In the genomic region with DNA sequence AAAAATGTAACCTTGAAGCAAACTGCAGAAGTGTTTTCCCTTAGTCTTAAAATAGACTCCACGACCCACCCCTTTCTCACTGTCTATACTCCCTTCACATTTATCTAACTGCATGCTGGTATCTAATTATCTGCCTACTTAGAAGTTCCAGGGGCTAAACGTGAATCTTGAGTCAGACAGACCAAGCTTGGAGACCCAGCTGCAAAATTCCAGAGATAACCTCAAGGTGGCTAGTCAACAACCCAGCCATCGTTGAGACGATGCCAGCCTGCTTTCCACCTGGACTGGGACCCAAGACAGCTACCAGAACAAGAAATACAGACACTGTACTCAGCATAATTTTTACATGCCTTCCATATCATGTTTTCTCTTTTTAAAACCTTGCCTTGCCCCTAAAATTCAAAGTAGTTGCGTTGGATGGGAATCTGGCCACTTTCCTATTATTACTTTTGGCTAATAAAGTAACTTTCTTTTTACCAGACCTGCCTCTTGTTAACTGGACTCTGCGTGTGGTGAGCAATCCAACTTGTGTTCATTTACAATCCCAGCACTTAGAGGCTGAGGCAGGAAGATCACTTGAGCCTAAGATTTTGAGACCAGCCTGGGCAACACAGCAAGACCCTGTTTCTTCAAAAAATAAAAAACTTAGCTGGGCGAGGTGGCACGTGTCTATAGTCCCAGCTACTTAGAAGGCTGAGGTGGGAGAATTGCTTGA, we compare ENCODE assay signal across 21 cellular contexts.
DNase-seq lines count a peak whose midpoint lies in the region; ATAC-seq and TF ChIP-seq lines count a peak whose summit lies in the region.
"Had no signal": no experiment of that assay in that cellular context is flagged by ENCODE, and none has a peak within 500 bp of the region (broad histone marks: within the 10 kb centered on the region; RNA-seq: fewer than 3 reads in every experiment).

No MANE protein-coding gene starts in this region.

- TF ChIP-seq CTCF in coronary artery (IDR thresholded peaks at IDR 0.05), result no peak

- peaks cover 2 to 3% of the 10 kb centered on the region in 2 experiments for H3K36me3 ChIP-seq in trophoblast cell (ENCODE audit: control insufficient read depth in 1 of 2, insufficient read depth in 2 of 2, low read length in 2 of 2)

- no peak overlapping the region for H4K12ac ChIP-seq in trophoblast cell (ENCODE audit: low read depth, low read length)

- no peak overlapping the region for H3K14ac ChIP-seq in trophoblast cell (ENCODE audit: low read length)

- no peak overlapping the region for H2BK5ac ChIP-seq in trophoblast cell (ENCODE audit: low read depth, low read length, poor library complexity)

- no peaks in the 10 kb centered on the region for H3K9me3 ChIP-seq in trophoblast cell (ENCODE audit: insufficient read depth, low read depth, low read length)
- H3K9me3 ChIP-seq: BLaER1 treated with 17β-estradiol and CSF1 and Interleukin-3, amounts not matched to agents 10 nM and 100 nM had no signal

- H3K4me2 ChIP-seq in trophoblast cell (ENCODE audit: low read length), result no peak overlapping the region
- H3K4me2 ChIP-seq: BLaER1 treated with 17β-estradiol and CSF1 and Interleukin-3, amounts not matched to agents 10 nM and 100 nM had no signal

- DNase-seq in activated T-cell treated with anti-CD3 and anti-CD28 coated beads, Interleukin-2, amount 50 U/mL, for 72 hours, result no peak
- no peak for DNase-seq in activated T-cell treated with anti-CD3 and anti-CD28 coated beads, Interleukin-2, amount 50 U/mL, for 4 hours
- DNase-seq in coronary artery (ENCODE audit: low spot score) (no peak), trophoblast cell (peak; percentile 60 to 85), T1000 (lab: John Stamatoyannopoulos, UW) (no peak)
- no peak for DNase-seq in activated naive CD4-positive, alpha-beta T cell treated with anti-CD3 and anti-CD28 coated beads for 36 hours
- DNase-seq: 8988T; CD4-positive, alpha-beta memory T cell; DMS153; GOT3; Kasumi-1; NCI-H1694 treated with DMSO at 0.1 percent for 48 hours; NCI-H2081 treated with DMSO at 0.1 percent for 48 hours; NCI-H2171 treated with DMSO at 0.1 percent for 48 hours; NCI-H446 treated with DMSO at 0.1 percent for 48 hours; NCI-H526 treated with DMSO at 0.1 percent for 48 hours; PC-3; SHP77 had no signal

- no peak overlapping the region for H3K18ac ChIP-seq in trophoblast cell (ENCODE audit: low read length)

- H3K27ac ChIP-seq in coronary artery (peak overlapping the region; percentile 32 to 70), trophoblast cell (ENCODE audit: low read depth, low read length) (no peak overlapping the region)
- H3K27ac ChIP-seq: BLaER1 treated with 17β-estradiol and CSF1 and Interleukin-3, amounts not matched to agents 10 nM and 100 nM had no signal

- no peak overlapping the region for H4K91ac ChIP-seq in trophoblast cell (ENCODE audit: low read depth, low read length)

- H2BK120ac ChIP-seq in trophoblast cell (ENCODE audit: insufficient read depth, low read length, poor library complexity), result no peak overlapping the region

- no CpG with 5 or more reads among the region's 8 CpGs for WGBS in trophoblast cell (ENCODE audit: extremely low coverage, insufficient coverage, insufficient read length)

- no peaks in the 10 kb centered on the region for H3K36me3 Mint-ChIP-seq in activated T-cell treated with anti-CD3 and anti-CD28 coated beads, Interleukin-2, amount 50 U/mL, for 72 hours (ENCODE audit: insufficient read depth in 2 of 2)
- H3K36me3 Mint-ChIP-seq in activated T-cell treated with anti-CD3 and anti-CD28 coated beads, Interleukin-2, amount 50 U/mL, for 4 hours (ENCODE audit: insufficient read depth), result peaks cover 1% of the 10 kb centered on the region
- H3K36me3 Mint-ChIP-seq in activated naive CD4-positive, alpha-beta T cell treated with anti-CD3 and anti-CD28 coated beads for 36 hours (ENCODE audit: low read depth), result no peaks in the 10 kb centered on the region

- no peaks in the 10 kb centered on the region for H3K27me3 Mint-ChIP-seq in activated T-cell treated with anti-CD3 and anti-CD28 coated beads, Interleukin-2, amount 50 U/mL, for 72 hours (ENCODE audit: low read depth)
- H3K27me3 Mint-ChIP-seq in activated T-cell treated with anti-CD3 and anti-CD28 coated beads, Interleukin-2, amount 50 U/mL, for 4 hours (ENCODE audit: low read depth), result no peaks in the 10 kb centered on the region
- H3K27me3 Mint-ChIP-seq in activated naive CD4-positive, alpha-beta T cell treated with anti-CD3 and anti-CD28 coated beads for 36 hours (ENCODE audit: low read depth), result no peaks in the 10 kb centered on the region

- no peaks in the 10 kb centered on the region for H3K4me1 Mint-ChIP-seq in activated T-cell treated with anti-CD3 and anti-CD28 coated beads, Interleukin-2, amount 50 U/mL, for 72 hours (ENCODE audit: low read depth)
- H3K4me1 Mint-ChIP-seq in activated T-cell treated with anti-CD3 and anti-CD28 coated beads, Interleukin-2, amount 50 U/mL, for 4 hours (ENCODE audit: low read depth), result no peaks in the 10 kb centered on the region
- H3K4me1 Mint-ChIP-seq in activated naive CD4-positive, alpha-beta T cell treated with anti-CD3 and anti-CD28 coated beads for 36 hours (ENCODE audit: low read depth), result no peaks in the 10 kb centered on the region
- H3K4me1 Mint-ChIP-seq: CD4-positive, alpha-beta memory T cell had no signal

- no peak overlapping the region for H3K4ac ChIP-seq in trophoblast cell (ENCODE audit: low read depth, low read length)

- H3K4me3 ChIP-seq in coronary artery, result peak overlapping the region; percentile 23
- no peak overlapping the region for H3K4me3 ChIP-seq in trophoblast cell (ENCODE audit: low read depth, low read length)
- H3K4me3 ChIP-seq: BLaER1 treated with 17β-estradiol and CSF1 and Interleukin-3, amounts not matched to agents 10 nM and 100 nM had no signal

- H3K79me1 ChIP-seq in trophoblast cell (ENCODE audit: low read length), result peaks cover 2% of the 10 kb centered on the region

- no peak overlapping the region for H3K23ac ChIP-seq in trophoblast cell (ENCODE audit: low read length)

- H2BK12ac ChIP-seq in trophoblast cell (ENCODE audit: low read length), result no peak overlapping the region

- no peak for ATAC-seq in activated T-cell treated with anti-CD3 and anti-CD28 coated beads, Interleukin-2, amount 50 U/mL, for 72 hours (replicated peaks in 1 of 2)
- no peak for ATAC-seq in activated T-cell treated with anti-CD3 and anti-CD28 coated beads, Interleukin-2, amount 50 U/mL, for 4 hours
- ATAC-seq in HG02884 (IDR thresholded peaks at IDR 0.05; ENCODE audit: unreplicated experiment), result no peak
- ATAC-seq: HCT116, PC-3 had no signal

- no peaks in the 10 kb centered on the region for H3K27me3 ChIP-seq in trophoblast cell (ENCODE audit: insufficient read depth, low read length)
- H3K27me3 ChIP-seq: BLaER1 treated with 17β-estradiol and CSF1 and Interleukin-3, amounts not matched to agents 10 nM and 100 nM had no signal

- H4K8ac ChIP-seq in trophoblast cell (ENCODE audit: low read depth, low read length), result no peak overlapping the region

- CTCF ChIA-PET in activated naive CD4-positive, alpha-beta T cell treated with anti-CD3 and anti-CD28 coated beads for 36 hours (lab: Charles Lee), result no interaction called here

- peak overlapping the region; percentile 64 for H3K27ac Mint-ChIP-seq in activated T-cell treated with anti-CD3 and anti-CD28 coated beads, Interleukin-2, amount 50 U/mL, for 72 hours
- no peak overlapping the region for H3K27ac Mint-ChIP-seq in activated naive CD4-positive, alpha-beta T cell treated with anti-CD3 and anti-CD28 coated beads for 36 hours
- H3K27ac Mint-ChIP-seq: CD4-positive, alpha-beta memory T cell had no signal

- no peak overlapping the region for H2AK5ac ChIP-seq in trophoblast cell (ENCODE audit: low read length)

- no peak overlapping the region for H3K4me3 Mint-ChIP-seq in activated T-cell treated with anti-CD3 and anti-CD28 coated beads, Interleukin-2, amount 50 U/mL, for 72 hours
- H3K4me3 Mint-ChIP-seq in activated T-cell treated with anti-CD3 and anti-CD28 coated beads, Interleukin-2, amount 50 U/mL, for 4 hours, result no peak overlapping the region
- no peak overlapping the region for H3K4me3 Mint-ChIP-seq in activated naive CD4-positive, alpha-beta T cell treated with anti-CD3 and anti-CD28 coated beads for 36 hours
- H3K4me3 Mint-ChIP-seq: CD4-positive, alpha-beta memory T cell had no signal

- H3K4me1 ChIP-seq in trophoblast cell (ENCODE audit: control insufficient read depth in 1 of 2, insufficient read depth in 2 of 2, low read length in 2 of 2), result no peaks in the 10 kb centered on the region
- H3K4me1 ChIP-seq: BLaER1 treated with 17β-estradiol and CSF1 and Interleukin-3, amounts not matched to agents 10 nM and 100 nM had no signal

- H3K79me2 ChIP-seq in trophoblast cell (ENCODE audit: control insufficient read depth, insufficient read depth, low read length, poor library complexity), result no peaks in the 10 kb centered on the region

- no peak overlapping the region for H2AFZ ChIP-seq in trophoblast cell (ENCODE audit: insufficient read depth, low read length, poor library complexity)

- intact Hi-C loops in activated naive CD4-positive, alpha-beta T cell treated with anti-CD3 and anti-CD28 coated beads for 36 hours (cut with micrococcal nuclease), result no loop called here

- no peak overlapping the region for H3K9ac ChIP-seq in trophoblast cell (ENCODE audit: low read length)
- H3K9ac ChIP-seq: BLaER1 treated with 17β-estradiol and CSF1 and Interleukin-3, amounts not matched to agents 10 nM and 100 nM had no signal

- no peaks in the 10 kb centered on the region for H3K9me3 Mint-ChIP-seq in activated T-cell treated with anti-CD3 and anti-CD28 coated beads, Interleukin-2, amount 50 U/mL, for 72 hours
- no peaks in the 10 kb centered on the region for H3K9me3 Mint-ChIP-seq in activated T-cell treated with anti-CD3 and anti-CD28 coated beads, Interleukin-2, amount 50 U/mL, for 4 hours
- no peaks in the 10 kb centered on the region for H3K9me3 Mint-ChIP-seq in activated naive CD4-positive, alpha-beta T cell treated with anti-CD3 and anti-CD28 coated beads for 36 hours
- H3K9me3 Mint-ChIP-seq: CD4-positive, alpha-beta memory T cell had no signal

Comparison
In these comparisons a context has a peak if more than half of its experiments do, and no peak if none do; other contexts are left out.
1. DNase-seq: peak in trophoblast cell (2 of 2); none in activated T-cell treated with anti-CD3 and anti-CD28 coated beads, Interleukin-2, amount 50 U/mL, for 72 hours (0 of 2), activated T-cell treated with anti-CD3 and anti-CD28 coated beads, Interleukin-2, amount 50 U/mL, for 4 hours (single experiment), coronary artery (single experiment), activated naive CD4-positive, alpha-beta T cell treated with anti-CD3 and anti-CD28 coated beads for 36 hours (single experiment) and T1000 (single experiment).